Comparison of ENCODE assay signal across 21 cellular contexts in genomic region chr16:15963307-15963910, GRCh38. TPM values are rescaled to one million over a fixed set of nuclear protein-coding genes. Genes with fewer than 3 reads are reported as not detected.
DNase-seq lines count a peak whose midpoint lies in the region; ATAC-seq, FAIRE-seq and TF ChIP-seq lines count a peak whose summit lies in the region.
"Had no signal": no experiment of that assay in that cellular context is flagged by ENCODE, and none has a peak within 500 bp of the region (broad histone marks: within the 10 kb centered on the region; RNA-seq: fewer than 3 reads in every experiment).

No MANE protein-coding gene starts in this region.

- H3K4me1 ChIP-seq in PC-9 (replicated peaks; ENCODE audit: insufficient read depth) (peaks cover 55% of the 10 kb centered on the region), GM12878 (ENCODE audit: control insufficient read depth, insufficient read depth, low read length) (peaks cover 22% of the 10 kb centered on the region), trophoblast cell (ENCODE audit: control insufficient read depth in 1 of 2, insufficient read depth in 2 of 2, low read length in 2 of 2) (peaks cover 3 to 16% of the 10 kb centered on the region in 2 experiments), testis (peaks cover 9% of the 10 kb centered on the region)

- peaks cover 29% of the 10 kb centered on the region for H3K36me3 Mint-ChIP-seq in activated naive CD4-positive, alpha-beta T cell treated with anti-CD3 and anti-CD28 coated beads for 36 hours (ENCODE audit: low read depth)

- H4K20me1 ChIP-seq in PC-9 (ENCODE audit: insufficient read depth) (peaks cover 50% of the 10 kb centered on the region), GM12878 (ENCODE audit: control insufficient read depth, insufficient read depth) (no peaks in the 10 kb centered on the region)

- no peak overlapping the region for H4K91ac ChIP-seq in trophoblast cell (ENCODE audit: low read depth, low read length)

- intact Hi-C loops in activated naive CD4-positive, alpha-beta T cell treated with anti-CD3 and anti-CD28 coated beads for 36 hours (cut with micrococcal nuclease), result loop anchor here (2.0 to 5.0 kb wide), 4 partner anchors 15 to 1331 kb away; partner anchors contain the start of genes ABCC1, BFAR, MARF1 and PARN
- intact Hi-C loops in PC-9 (cut with micrococcal nuclease; ENCODE audit: unreplicated experiment) (no loop called here), GM12878 (cut with micrococcal nuclease; ENCODE audit: unreplicated experiment) (no loop called here), testis (cut with DNase I; ENCODE audit: low total_unique reads) (no loop called here)

- peaks cover 17% of the 10 kb centered on the region for H3K36me3 ChIP-seq in PC-9 (ENCODE audit: low read depth)
- H3K36me3 ChIP-seq in GM12878 (ENCODE audit: control insufficient read depth in 2 of 2, insufficient read depth in 2 of 2, low read length in 1 of 2), result peaks cover 2 to 3% of the 10 kb centered on the region in 2 experiments; a peak in 1 of 4 replicates
- no peaks in the 10 kb centered on the region for H3K36me3 ChIP-seq in trophoblast cell (ENCODE audit: control insufficient read depth in 1 of 2, insufficient read depth in 2 of 2, low read length in 2 of 2)
- H3K36me3 ChIP-seq in testis (ENCODE audit: low read depth, missing control alignments), result no peaks in the 10 kb centered on the region
- H3K36me3 ChIP-seq: heart left ventricle had no signal

- H3K27ac ChIP-seq in PC-9 (0 out of 2 replicates have a peak overlapping the region, but pooled peaks have one; percentile 31), GM12878 (ENCODE audit: control insufficient read depth, insufficient read depth) (no peak overlapping the region), trophoblast cell (ENCODE audit: low read depth, low read length) (no peak overlapping the region), testis (no peak overlapping the region)

- no peak overlapping the region for H4K12ac ChIP-seq in trophoblast cell (ENCODE audit: low read depth, low read length)

- H3K4me3 Mint-ChIP-seq in activated naive CD4-positive, alpha-beta T cell treated with anti-CD3 and anti-CD28 coated beads for 36 hours, result no peak overlapping the region

- H3K14ac ChIP-seq in trophoblast cell (ENCODE audit: low read length), result no peak overlapping the region

- POLR2A ChIA-PET in PC-9 (lab: Charles Lee; ENCODE audit: unreplicated experiment) (interaction anchor here (0.7 kb wide), 1 partner anchor 16 kb away, joined by 4 read pairs; no protein-coding TSS in a partner anchor), GM12878 (lab: Charles Lee) (no interaction called here)

- no peak overlapping the region for H3K18ac ChIP-seq in trophoblast cell (ENCODE audit: low read length)

- RAD21 ChIA-PET in GM12878 (lab: Charles Lee; ENCODE audit: unreplicated experiment), result no interaction called here

- SMC1A ChIA-PET in GM12878 (lab: Charles Lee; ENCODE audit: uncharacterized antibody, unreplicated experiment), result no interaction called here

- TF ChIP-seq RAD21 in GM12878 (IDR thresholded peaks at IDR 0.05; ENCODE audit: insufficient read depth, low read depth, low read length), result no peak

- no peak overlapping the region for H3K4me2 ChIP-seq in PC-9
- H3K4me2 ChIP-seq in GM12878 (ENCODE audit: control insufficient read depth, insufficient read depth), result no peak overlapping the region
- H3K4me2 ChIP-seq in trophoblast cell (ENCODE audit: low read length), result no peak overlapping the region

- TF ChIP-seq EP300 in GM12878 (IDR thresholded peaks at IDR 0.05; ENCODE audit: borderline replicate concordance in 1 of 2, control insufficient read depth in 1 of 2, low read depth in 2 of 2, low read length in 2 of 2), result no peak

- H3K79me2 ChIP-seq in PC-9 (ENCODE audit: low read depth), result peaks cover 99% of the 10 kb centered on the region
- peaks cover 81% of the 10 kb centered on the region for H3K79me2 ChIP-seq in GM12878 (ENCODE audit: control insufficient read depth, insufficient read depth, low read length)
- H3K79me2 ChIP-seq in trophoblast cell (ENCODE audit: control insufficient read depth, insufficient read depth, low read length, poor library complexity), result no peaks in the 10 kb centered on the region

- no peak overlapping the region for H2AK5ac ChIP-seq in trophoblast cell (ENCODE audit: low read length)

- no peak for TF ChIP-seq CTCF in PC-9 (conservative IDR thresholded peaks at IDR 0.05)
- no peak for TF ChIP-seq CTCF in GM12878 (IDR thresholded peaks at IDR 0.05 in 2 of 3, conservative IDR thresholded peaks at IDR 0.05 in 1 of 3; ENCODE audit: control insufficient read depth in 2 of 3, extremely low read depth in 1 of 3, insufficient read depth in 1 of 3, low read depth in 3 of 3, low read length in 3 of 3)
- no peak for TF ChIP-seq CTCF in testis (IDR thresholded peaks at IDR 0.05)

- H3K27me3 ChIP-seq in PC-9 (ENCODE audit: insufficient read depth, low read depth) (no peaks in the 10 kb centered on the region), GM12878 (replicated peaks in 1 of 2; ENCODE audit: control insufficient read depth in 2 of 2, insufficient read depth in 2 of 2, low read length in 1 of 2) (no peaks in the 10 kb centered on the region), trophoblast cell (ENCODE audit: insufficient read depth, low read length) (no peaks in the 10 kb centered on the region), testis (no peaks in the 10 kb centered on the region)
- H3K27me3 ChIP-seq: heart left ventricle had no signal

- ATAC-seq in GM12878, result no peak

- H3K9me2 ChIP-seq in PC-9 (ENCODE audit: insufficient read depth), result no peaks in the 10 kb centered on the region

- H3K23ac ChIP-seq in trophoblast cell (ENCODE audit: low read length), result no peak overlapping the region

- H3K9me3 ChIP-seq in PC-9 (ENCODE audit: insufficient read depth, low read depth), result 0 out of 2 replicates have a peak, but pooled peaks cover 8% of the 10 kb centered on the region
- H3K9me3 ChIP-seq in GM12878 (replicated peaks; ENCODE audit: control insufficient read depth, insufficient read depth, low read length), result peaks cover 15% of the 10 kb centered on the region; the same call in 2 of the 3 replicates
- peaks cover 4% of the 10 kb centered on the region for H3K9me3 ChIP-seq in trophoblast cell (ENCODE audit: insufficient read depth, low read depth, low read length)
- no peaks in the 10 kb centered on the region for H3K9me3 ChIP-seq in testis
- H3K9me3 ChIP-seq: heart left ventricle had no signal

- BruUV-seq in PC-9 (replicated peaks; lab: Mats Ljungman, UMichigan), result no TSS peak
- BruUV-seq in GM12878 (replicated peaks; lab: Mats Ljungman, UMichigan), result no TSS peak

- H3K9me3 Mint-ChIP-seq in activated naive CD4-positive, alpha-beta T cell treated with anti-CD3 and anti-CD28 coated beads for 36 hours, result peaks cover 19% of the 10 kb centered on the region

- no peak overlapping the region for H2BK120ac ChIP-seq in trophoblast cell (ENCODE audit: insufficient read depth, low read length, poor library complexity)

- peaks cover 79% of the 10 kb centered on the region for H3K4me1 Mint-ChIP-seq in activated naive CD4-positive, alpha-beta T cell treated with anti-CD3 and anti-CD28 coated beads for 36 hours (ENCODE audit: low read depth)

- no peak overlapping the region for H2AFZ ChIP-seq in PC-9
- H2AFZ ChIP-seq in GM12878 (ENCODE audit: control insufficient read depth, low read depth, low read length), result no peak overlapping the region
- H2AFZ ChIP-seq in trophoblast cell (ENCODE audit: insufficient read depth, low read length, poor library complexity), result no peak overlapping the region

- H3K27me3 Mint-ChIP-seq in activated naive CD4-positive, alpha-beta T cell treated with anti-CD3 and anti-CD28 coated beads for 36 hours (ENCODE audit: low read depth), result no peaks in the 10 kb centered on the region

- H3K9ac ChIP-seq in GM12878 (ENCODE audit: control insufficient read depth, insufficient read depth, low read length), result no peak overlapping the region
- no peak overlapping the region for H3K9ac ChIP-seq in trophoblast cell (ENCODE audit: low read length)

- H3K79me1 ChIP-seq in trophoblast cell (ENCODE audit: low read length), result no peaks in the 10 kb centered on the region

- peak overlapping the region; percentile 99 for H3K27ac Mint-ChIP-seq in activated naive CD4-positive, alpha-beta T cell treated with anti-CD3 and anti-CD28 coated beads for 36 hours

- H3F3A ChIP-seq in PC-9 (ENCODE audit: insufficient read depth, low read depth), result peaks cover 60% of the 10 kb centered on the region

- CTCF ChIA-PET in activated naive CD4-positive, alpha-beta T cell treated with anti-CD3 and anti-CD28 coated beads for 36 hours (lab: Charles Lee), result no interaction called here
- CTCF ChIA-PET in PC-9 (lab: Charles Lee), result no interaction called here
- CTCF ChIA-PET in GM12878 (lab: Yijun Ruan, JAX), result interaction anchor here (2.0 kb wide), 1 partner anchor 11 kb away, joined by 4 read pairs; no protein-coding TSS in a partner anchor

- DNase-seq in activated naive CD4-positive, alpha-beta T cell treated with anti-CD3 and anti-CD28 coated beads for 36 hours, result no peak
- DNase-seq in activated naive CD4-positive, alpha-beta T cell treated with Interleukin-2 at 50 U/mL for 16 hours, result no peak
- DNase-seq in PC-9 (no peak), GM12878 (ENCODE audit: low read depth, low spot score) (no peak), trophoblast cell (peak in 1 of 2 donors; percentile 24), NCI-H1105 treated with DMSO at 0.1 percent for 48 hours (lab: John Stamatoyannopoulos, UW) (no peak), testis (no peak), midbrain (lab: John Stamatoyannopoulos, UW) (no peak)
- DNase-seq: activated CD8-positive, alpha-beta memory T cell treated with anti-CD3 and anti-CD28 coated beads, Interleukin-2, amount 50 U/mL, for 4 hours; amygdala; Calu3; GDM1; heart left ventricle; kidney; NCI-H2081 treated with DMSO at 0.1 percent for 48 hours; NCI-H526 treated with DMSO at 0.1 percent for 48 hours; occipital lobe; OCI-M1; stimulated activated CD4-positive, alpha-beta T cell treated with anti-CD3 and anti-CD28 coated beads, Interleukin-4, amount 100 ng/mL, for 24 hours had no signal

- TF ChIP-seq POLR2A in GM12878 (IDR thresholded peaks at IDR 0.05; ENCODE audit: low read depth, low read length) (no peak), testis (IDR thresholded peaks at IDR 0.05) (no peak)

- in situ Hi-C loops in GM12878 (cut with MboI), result no loop called here

- 100% methylated on average over 5 of the region's 5 CpGs for WGBS in GM12878 (ENCODE audit: insufficient coverage, insufficient replicate concordance, low lambda C conversion rate, missing lambda C conversion rate)
- no CpG with 5 or more reads among the region's 5 CpGs for WGBS in trophoblast cell (ENCODE audit: extremely low coverage, insufficient coverage, insufficient read length)
- 73 to 79% methylated on average over 5 of the region's 5 CpGs for WGBS in testis, 2 donors

- H3K4me3 ChIP-seq in PC-9 (no peak overlapping the region), GM12878 (no peak overlapping the region), trophoblast cell (ENCODE audit: low read depth, low read length) (peak overlapping the region; percentile 37), testis (no peak overlapping the region)
- H3K4me3 ChIP-seq: heart left ventricle had no signal

- no peak for FAIRE-seq in GM12878 (lab: Jason Lieb, UNC)
- FAIRE-seq: GM19239, kidney, urothelium cell line had no signal

- peak overlapping the region; percentile 65 for H3K4ac ChIP-seq in trophoblast cell (ENCODE audit: low read depth, low read length)

- H2BK12ac ChIP-seq in trophoblast cell (ENCODE audit: low read length), result no peak overlapping the region

- no peak overlapping the region for H2BK5ac ChIP-seq in trophoblast cell (ENCODE audit: low read depth, low read length, poor library complexity)

- no peak overlapping the region for H4K8ac ChIP-seq in trophoblast cell (ENCODE audit: low read depth, low read length)

RNA-seq across cellular contexts. Expression of gene ABCC1, which starts 14.0 kb away (rescaled TPM):
- total RNA-seq in activated naive CD4-positive, alpha-beta T cell treated with anti-CD3 and anti-CD28 coated beads for 36 hours, result 10 to 100 TPM; 40.3 to 41.0 TPM
- total RNA-seq in PC-9 (2021) (139 and 146 TPM in 2 replicates), GM12878 (2014; rRNA removed) (18.9 and 21.8 TPM in 2 replicates), GM12878 (2014; rRNA removed; fragmentation: Illumina TruSeq; extraction: Trizol) (12.1 and 12.2 TPM in 2 replicates), GM12878 (2021) (41.7 and 44.6 TPM in 2 replicates), testis (10 to 100 TPM; 88.0 to 90.6 TPM)
- 142 and 148 TPM in 2 replicates for total RNA-seq in GM12878 (2013; cell fraction: nucleolus; rRNA removed)
- 20.3 TPM for polyA plus RNA-seq in GM12878 (2011; ENCODE audit: low read depth)
- polyA plus RNA-seq in GM12878 (2011; rRNA removed) (15.3 and 27.5 TPM in 2 replicates), GM12878 (2014; fragmentation: Illumina TruSeq; extraction: Trizol) (19.1 and 21.7 TPM in 2 replicates), GM12878 (2014; fragmentation: Nextera tagmentation; extraction: Ambion mirVana) (1 to 10 TPM; 3.2 to 4.8 TPM), GM12878 (2014; rRNA removed) (16.9 and 20.6 TPM in 2 replicates), GM12878 (2016; fragmentation: Nextera tagmentation; extraction: Ambion mirVana) (10 to 100 TPM in 1 of 2 experiments, 1 to 10 TPM in 1; 4.0 to 10.1 TPM), testis (ENCODE audit: insufficient read depth, low read depth, low replicate concordance) (54.7 TPM)
- polyA plus RNA-seq in GM12878 (2011; cell fraction: cytosol; rRNA removed), result 26.7 and 30.6 TPM in 2 replicates
- polyA plus RNA-seq in GM12878 (2011; cell fraction: nucleus; rRNA removed), result 92.6 and 98.5 TPM in 2 replicates
- polyA plus RNA-seq in GM12878 (2012), result 27.1 and 43.7 TPM in 2 replicates
- 84.9 and 110 TPM in 2 replicates for polyA minus RNA-seq in GM12878 (2011; rRNA and poly(A)+ RNA removed)
- 20.8 and 28.8 TPM in 2 replicates for polyA minus RNA-seq in GM12878 (2011; cell fraction: cytosol; rRNA and poly(A)+ RNA removed)
- 39.2 and 69.1 TPM in 2 replicates for polyA minus RNA-seq in GM12878 (2011; cell fraction: nucleus; rRNA and poly(A)+ RNA removed)
- polyA plus RNA-seq in trophoblast cell (2013), result 15.6 and 16.1 TPM in 2 replicates
